In genomic region chr1:151145158-151146071, GRCh38 we compare ENCODE assay signal across 8 cellular contexts. TPM values are rescaled to one million over a fixed set of nuclear protein-coding genes. Genes with fewer than 3 reads are reported as not detected.
A peak's percentile ranks its signal among the peaks of the same experiment; 100 is the strongest.
DNase-seq lines count a peak whose midpoint lies in the region; ATAC-seq and TF ChIP-seq lines count a peak whose summit lies in the region.

No MANE protein-coding gene starts in this region.

- no peaks in the 10 kb centered on the region for H3K36me3 Mint-ChIP-seq in activated CD8-positive, alpha-beta T cell treated with anti-CD3 and anti-CD28 coated beads for 36 hours (ENCODE audit: low read depth)

- intact Hi-C loops in activated CD8-positive, alpha-beta T cell treated with anti-CD3 and anti-CD28 coated beads for 36 hours (cut with micrococcal nuclease), result no loop called here

- no peaks in the 10 kb centered on the region for H3K9me3 Mint-ChIP-seq in activated CD8-positive, alpha-beta T cell treated with anti-CD3 and anti-CD28 coated beads for 36 hours

- ATAC-seq in activated CD8-positive, alpha-beta T cell treated with anti-CD3 and anti-CD28 coated beads for 36 hours, result peak; percentile 17
- peak; percentile 1 for ATAC-seq in omental fat pad (ENCODE audit: low FRiP score)

- DNase-seq in NCI-H2029 (lab: John Stamatoyannopoulos, UW), result peak; percentile 9
- no peak for DNase-seq in NCI-H2029 treated with DMSO at 0.1 percent for 48 hours (lab: John Stamatoyannopoulos, UW)
- peak; percentile 53 for DNase-seq in activated CD8-positive, alpha-beta T cell treated with anti-CD3 and anti-CD28 coated beads for 36 hours
- peak; percentile 18 for DNase-seq in foreskin melanocyte
- DNase-seq in omental fat pad (ENCODE audit: low spot score), result no peak
- no peak for DNase-seq in HT-29 (ENCODE audit: low spot score)
- no peak for DNase-seq in pons (ENCODE audit: low spot score)
- no peak for DNase-seq in NCI-H1105 (lab: John Stamatoyannopoulos, UW)

- CTCF ChIA-PET in activated CD8-positive, alpha-beta T cell treated with anti-CD3 and anti-CD28 coated beads for 36 hours (lab: Charles Lee), result interaction anchor here (0.8 to 3.0 kb wide), 5 partner anchors 10 to 120 kb away, joined by 3 to 18 read pairs (median 6); partner anchors contain the start of gene TNFAIP8L2

- H3K4me3 Mint-ChIP-seq in activated CD8-positive, alpha-beta T cell treated with anti-CD3 and anti-CD28 coated beads for 36 hours, result peak overlapping the region; percentile 70

- peaks cover 6% of the 10 kb centered on the region for H3K4me1 Mint-ChIP-seq in activated CD8-positive, alpha-beta T cell treated with anti-CD3 and anti-CD28 coated beads for 36 hours (ENCODE audit: low read depth)

- H3K27ac Mint-ChIP-seq in activated CD8-positive, alpha-beta T cell treated with anti-CD3 and anti-CD28 coated beads for 36 hours, result no peak overlapping the region

- POLR2A ChIA-PET in activated CD8-positive, alpha-beta T cell treated with anti-CD3 and anti-CD28 coated beads for 36 hours (lab: Charles Lee), result interaction anchor here (0.9 to 5.1 kb wide), 3 partner anchors 10 to 15 kb away, joined by 3 to 21 read pairs (median 3); partner anchors contain the start of gene TNFAIP8L2

- no peak for TF ChIP-seq CTCF in activated CD8-positive, alpha-beta T cell treated with anti-CD3 and anti-CD28 coated beads for 36 hours (IDR thresholded peaks at IDR 0.05)
- TF ChIP-seq CTCF in omental fat pad (IDR thresholded peaks at IDR 0.05), result peak in 1 of 3 donors; percentile 3

- peaks cover 3% of the 10 kb centered on the region for H3K27me3 Mint-ChIP-seq in activated CD8-positive, alpha-beta T cell treated with anti-CD3 and anti-CD28 coated beads for 36 hours

RNA-seq across cellular contexts. Expression of gene SEMA6C, which starts 1.0 kb away (rescaled TPM):
- total RNA-seq in activated CD8-positive, alpha-beta T cell treated with anti-CD3 and anti-CD28 coated beads for 36 hours, result 1 to 10 TPM; 3.4 to 3.7 TPM
- 10 to 100 TPM in 1 of 4 donors, 1 to 10 TPM in 3; 2.6 to 25.5 (median 4.1) TPM for total RNA-seq in omental fat pad
- total RNA-seq in HT-29 (2014; rRNA removed; shearing (Covaris generic)), result 0.13 TPM in 1 of 2 replicates, not detected in the other

RNA-seq across cellular contexts. Expression of gene TNFAIP8L2, which starts 11.0 kb away (rescaled TPM):
- 10 to 100 TPM; 16.1 to 17.5 TPM for total RNA-seq in activated CD8-positive, alpha-beta T cell treated with anti-CD3 and anti-CD28 coated beads for 36 hours
- 10 to 100 TPM in 3 of 4 donors, 1 to 10 TPM in 1; 7.6 to 16.4 (median 13.0) TPM for total RNA-seq in omental fat pad
- total RNA-seq in HT-29 (2014; rRNA removed; shearing (Covaris generic)), result not detected in 2 replicates

RNA-seq across cellular contexts. Expression of gene LYSMD1, which starts 20.3 kb away (rescaled TPM):
- total RNA-seq in activated CD8-positive, alpha-beta T cell treated with anti-CD3 and anti-CD28 coated beads for 36 hours, result 1 to 10 TPM; 4.5 TPM
- 10 to 100 TPM in 2 of 4 donors, 1 to 10 TPM in 2; 4.1 to 11.0 (median 9.8) TPM for total RNA-seq in omental fat pad
- total RNA-seq in HT-29 (2014; rRNA removed; shearing (Covaris generic)), result 0.43 and 0.60 TPM in 2 replicates

RNA-seq across cellular contexts. Expression of gene SCNM1, which starts 20.5 kb away (rescaled TPM):
- 10 to 100 TPM; 57.0 to 59.6 TPM for total RNA-seq in activated CD8-positive, alpha-beta T cell treated with anti-CD3 and anti-CD28 coated beads for 36 hours
- total RNA-seq in omental fat pad, result 10 to 100 TPM; 12.0 to 24.7 (median 20.7) TPM
- total RNA-seq in HT-29 (2014; rRNA removed; shearing (Covaris generic)), result 37.6 and 48.4 TPM in 2 replicates

RNA-seq across cellular contexts. Expression of gene TMOD4, which starts 30.4 kb away (rescaled TPM):
- total RNA-seq in activated CD8-positive, alpha-beta T cell treated with anti-CD3 and anti-CD28 coated beads for 36 hours, result 1 to 10 TPM; 1.9 to 2.5 TPM
- 1 to 10 TPM in 1 of 4 donors, not detected in 3; 1.9 TPM for total RNA-seq in omental fat pad
- not detected in 2 replicates for total RNA-seq in HT-29 (2014; rRNA removed; shearing (Covaris generic))

Comparison
In these comparisons a context has a peak if more than half of its experiments do, and no peak if none do; other contexts are left out.
1. DNase-seq: peak in NCI-H2029 (single experiment), activated CD8-positive, alpha-beta T cell treated with anti-CD3 and anti-CD28 coated beads for 36 hours (single experiment) and foreskin melanocyte (single experiment); none in NCI-H2029 treated with DMSO at 0.1 percent for 48 hours (single experiment), omental fat pad (single experiment), HT-29 (single experiment), pons (single experiment) and NCI-H1105 (single experiment).